8 cellular contexts compared by ENCODE assay signal in the genomic region with DNA sequence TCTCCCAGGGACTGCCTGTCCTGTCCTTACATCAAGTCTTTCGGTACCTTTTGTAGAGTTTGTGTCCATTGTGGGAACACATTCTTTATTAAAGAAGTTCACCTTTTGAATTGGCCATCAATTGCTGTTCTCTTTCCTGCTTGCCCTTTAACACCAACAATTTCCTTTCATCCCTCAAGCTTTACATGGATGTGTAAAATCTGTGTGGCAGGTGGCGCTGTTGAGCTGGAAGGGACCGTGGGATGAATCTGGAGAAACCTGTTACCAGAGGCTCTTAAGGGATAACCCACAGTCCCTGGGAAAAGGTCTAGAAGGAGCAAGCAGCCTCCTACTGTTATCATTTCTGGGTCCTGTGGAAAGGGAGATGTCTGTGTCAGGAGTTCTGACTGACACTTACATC. TPM values are rescaled to one million over a fixed set of nuclear protein-coding genes. Genes with fewer than 3 reads are reported as not detected.
DNase-seq lines count a peak whose midpoint lies in the region; ATAC-seq, FAIRE-seq and TF ChIP-seq lines count a peak whose summit lies in the region.

No MANE protein-coding gene starts in this region.

- no peak overlapping the region for H3K4me3 ChIP-seq in NT2/D1 (ENCODE audit: insufficient read length, low read depth)

- no peaks in the 10 kb centered on the region for H3K9me3 Mint-ChIP-seq in endothelial cell (ENCODE audit: unreplicated experiment)

- H3K27me3 Mint-ChIP-seq in endothelial cell (ENCODE audit: unreplicated experiment) = peaks cover 1% of the 10 kb centered on the region

- peak; percentile 7 for DNase-seq in DMS153 treated with DMSO at 0.1 percent for 48 hours (lab: John Stamatoyannopoulos, UW; ENCODE audit: unreplicated experiment)
- peak; percentile 78 for DNase-seq in HTR-8/SVneo (ENCODE audit: insufficient read length, low spot score)
- DNase-seq in NT2/D1 (ENCODE audit: low read depth, low spot score) = peak; percentile 68
- DNase-seq in activated CD8-positive, alpha-beta memory T cell treated with anti-CD3 and anti-CD28 coated beads for 48 hours (ENCODE audit: low read depth in 2 of 3, low spot score in 2 of 3) = peak in 2 of 3 experiments; percentile 41 to 52
- DNase-seq in endothelial cell (ENCODE audit: low spot score) = peak; percentile 88
- DNase-seq in middle frontal gyrus (ENCODE audit: extremely low spot score, low spot score) = peak; percentile 66
- DNase-seq in stimulated activated CD8-positive, alpha-beta memory T cell treated with anti-CD3 and anti-CD28 coated beads, Interleukin-7, amount 100 ng/mL, for 48 hours (ENCODE audit: extremely low read depth in 1 of 2, low read depth in 1 of 2) = peak; percentile 27 to 51

- no peaks in the 10 kb centered on the region for H3K9me3 ChIP-seq in NT2/D1 (ENCODE audit: insufficient read depth, low read length)

- H3K4me1 ChIP-seq in NT2/D1 (ENCODE audit: insufficient read depth, insufficient read length) = peaks cover under 1% of the 10 kb centered on the region

- no peaks in the 10 kb centered on the region for H3K4me1 Mint-ChIP-seq in endothelial cell (ENCODE audit: unreplicated experiment)

- H3K27me3 ChIP-seq in NT2/D1 (ENCODE audit: insufficient read depth, insufficient read length) = no peaks in the 10 kb centered on the region

- no peak overlapping the region for H3K27ac Mint-ChIP-seq in endothelial cell (ENCODE audit: unreplicated experiment)

- peak; percentile 70 for TF ChIP-seq CTCF in endothelial cell (IDR thresholded peaks at IDR 0.05; ENCODE audit: unreplicated experiment)

- H3K9ac ChIP-seq in NT2/D1 (ENCODE audit: insufficient read length, low read depth) = no peak overlapping the region

- no peak for FAIRE-seq in HTR-8/SVneo (lab: Jason Lieb, UNC)

- no peaks in the 10 kb centered on the region for H3K36me3 ChIP-seq in NT2/D1 (ENCODE audit: insufficient read depth, insufficient read length, low read length)

- H3K4me3 Mint-ChIP-seq in endothelial cell (ENCODE audit: unreplicated experiment) = no peak overlapping the region

- ATAC-seq in HG03097 (IDR thresholded peaks at IDR 0.05; ENCODE audit: low FRiP score, unreplicated experiment) = no peak

- no peaks in the 10 kb centered on the region for H3K36me3 Mint-ChIP-seq in endothelial cell (ENCODE audit: low read depth, unreplicated experiment)

RNA-seq across cellular contexts. Expression of gene ZFP62, which starts 7.9 kb away (rescaled TPM):
- 30.2 TPM for total RNA-seq in endothelial cell (ENCODE audit: unreplicated experiment)

RNA-seq across cellular contexts. Expression of gene BTNL8, which starts 30.0 kb away (rescaled TPM):
- total RNA-seq in endothelial cell (ENCODE audit: unreplicated experiment) = 0.59 TPM

Comparison
In these comparisons a context has a peak if more than half of its experiments do, and no peak if none do; other contexts are left out.
1. DNase-seq: peak in every context shown above with its lines; median percentile 88 in endothelial cell; 78 in HTR-8/SVneo; 68 in NT2/D1; 66 in middle frontal gyrus; 46 in activated CD8-positive, alpha-beta memory T cell treated with anti-CD3 and anti-CD28 coated beads for 48 hours; 39 in stimulated activated CD8-positive, alpha-beta memory T cell treated with anti-CD3 and anti-CD28 coated beads, Interleukin-7, amount 100 ng/mL, for 48 hours; 7 in DMS153 treated with DMSO at 0.1 percent for 48 hours.